In the genomic region with DNA sequence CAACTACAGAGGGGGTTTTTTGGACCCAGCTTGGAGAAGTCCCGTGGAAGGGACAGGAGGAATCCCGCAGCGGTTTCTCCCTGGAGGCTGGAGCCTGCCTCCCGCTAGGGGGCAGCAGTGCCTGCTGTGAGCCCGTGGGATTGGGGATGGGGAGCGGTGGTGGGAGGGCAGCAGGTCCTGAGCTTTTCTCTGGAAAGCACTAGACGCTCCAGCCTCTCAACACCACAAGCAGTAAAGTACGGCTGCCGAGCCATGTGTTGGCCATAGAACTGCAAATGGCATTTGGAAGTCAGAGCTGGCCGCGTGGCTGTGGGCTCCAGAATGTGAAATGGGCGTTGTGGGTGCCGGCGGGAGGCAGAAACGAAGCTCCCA, we compare ENCODE assay signal across 8 cellular contexts.
A peak's percentile ranks its signal among the peaks of the same experiment; 100 is the strongest.
DNase-seq lines count a peak whose midpoint lies in the region; ATAC-seq lines count a peak whose summit lies in the region.

No MANE protein-coding gene starts in this region.

- H3K36me3 ChIP-seq in ES-I3 (ENCODE audit: insufficient read depth, low read length), result no peaks in the 10 kb centered on the region

- DNase-seq in HS-27A (ENCODE audit: low read depth) (peak; percentile 15), hippocampal formation (lab: John Stamatoyannopoulos, UW) (peak; percentile 26 to 63)
- DNase-seq in activated T-helper 9 cell treated with anti-CD3 and anti-CD28 coated beads, Interleukin-2, amount 50 U/mL, for 16 hours (ENCODE audit: low read depth), result peak; percentile 5
- DNase-seq in stimulated activated CD4-positive, alpha-beta T cell treated with anti-CD3 and anti-CD28 coated beads, Interleukin-2, amount 100 ng/mL, for 24 hours, result peak; percentile 41 to 49
- DNase-seq in effector CD4-positive, alpha-beta T cell, result no peak

- ATAC-seq in HG03139 (IDR thresholded peaks at IDR 0.05; ENCODE audit: unreplicated experiment), result no peak
- ATAC-seq in HG03378 (IDR thresholded peaks at IDR 0.05; ENCODE audit: unreplicated experiment), result no peak

- peak overlapping the region; percentile 13; the same call in 1 of the 2 replicates for H3K9ac ChIP-seq in ES-I3 (ENCODE audit: low read depth, low read length)

- peaks cover 6% of the 10 kb centered on the region; the same call in 1 of the 2 replicates for H3K4me1 ChIP-seq in ES-I3 (ENCODE audit: insufficient read depth, low read length)

- no peaks in the 10 kb centered on the region; the same call in 1 of the 2 replicates for H3K9me3 ChIP-seq in ES-I3 (ENCODE audit: control insufficient read depth, insufficient read depth, low read length)
